In genomic region chr12:26153421-26154154, GRCh38 we compare ENCODE assay signal across 9 cellular contexts. TPM values are rescaled to one million over a fixed set of nuclear protein-coding genes. Genes with fewer than 3 reads are reported as not detected.
A peak's percentile ranks its signal among the peaks of the same experiment; 100 is the strongest.
DNase-seq lines count a peak whose midpoint lies in the region; ATAC-seq and TF ChIP-seq lines count a peak whose summit lies in the region.
"Had no signal": no experiment of that assay in that cellular context is flagged by ENCODE, and none has a peak within 500 bp of the region (broad histone marks: within the 10 kb centered on the region; RNA-seq: fewer than 3 reads in every experiment).

No MANE protein-coding gene starts in this region.

- no peaks in the 10 kb centered on the region for H3K27me3 ChIP-seq in ovary
- H3K27me3 ChIP-seq in esophagus squamous epithelium, result no peaks in the 10 kb centered on the region

- WGBS in ovary, 3 donors, result 34 to 35% (median 34%) methylated on average over 5 of the region's 5 CpGs
- 41 to 63% methylated on average over 5 of the region's 5 CpGs for WGBS in esophagus squamous epithelium, 2 donors

- TF ChIP-seq POLR2A in ovary (IDR thresholded peaks at IDR 0.05), result no peak
- no peak for TF ChIP-seq POLR2A in esophagus squamous epithelium (IDR thresholded peaks at IDR 0.05)

- DNase-seq in EL (peak; percentile 96), RWPE1 (ENCODE audit: low spot score) (peak; percentile 82), fibroblast of mammary gland (ENCODE audit: low read depth) (peak; percentile 96), ovary (peak in 3 of 5 donors; percentile 26 to 63 (median 54)), sciatic nerve (ENCODE audit: low spot score) (no peak), esophagus squamous epithelium (lab: John Stamatoyannopoulos, UW) (no peak)
- DNase-seq: NCI-H1694 treated with DMSO at 0.1 percent for 48 hours had no signal

- H3K27ac ChIP-seq in RWPE1 (no peak overlapping the region), ovary (no peak overlapping the region), esophagus squamous epithelium (no peak overlapping the region)

- ATAC-seq in GM18907 (IDR thresholded peaks at IDR 0.05; ENCODE audit: unreplicated experiment) (no peak), GM18517 (IDR thresholded peaks at IDR 0.05; ENCODE audit: unreplicated experiment) (no peak), sciatic nerve (no peak)

- TF ChIP-seq EP300 in ovary (IDR thresholded peaks at IDR 0.05), result no peak

- H3K9me3 ChIP-seq in ovary (no peaks in the 10 kb centered on the region), esophagus squamous epithelium (no peaks in the 10 kb centered on the region)

- no peak overlapping the region for H3K4me3 ChIP-seq in fibroblast of mammary gland (ENCODE audit: control insufficient read depth, low read depth, low read length)
- no peak overlapping the region for H3K4me3 ChIP-seq in ovary
- no peak overlapping the region for H3K4me3 ChIP-seq in esophagus squamous epithelium

- POLR2A ChIA-PET in RWPE1 (lab: Yijun Ruan, JAX; ENCODE audit: low non-redundant PET), result no interaction called here

- TF ChIP-seq CTCF in RWPE1 (conservative IDR thresholded peaks at IDR 0.05; ENCODE audit: low read depth) (no peak), fibroblast of mammary gland (conservative IDR thresholded peaks at IDR 0.05; ENCODE audit: control insufficient read depth, insufficient read depth, low read depth, low read length) (peak; percentile 28), ovary (IDR thresholded peaks at IDR 0.05) (no peak), esophagus squamous epithelium (IDR thresholded peaks at IDR 0.05) (no peak)

- no peaks in the 10 kb centered on the region for H3K36me3 ChIP-seq in ovary
- no peaks in the 10 kb centered on the region for H3K36me3 ChIP-seq in esophagus squamous epithelium

- CTCF ChIA-PET in RWPE1 (lab: Yijun Ruan, JAX), result interaction anchor here (0.6 to 1.0 kb wide), 4 partner anchors 34 to 52 kb away, joined by 3 to 4 read pairs (median 3); no protein-coding TSS in a partner anchor

- intact Hi-C loops in ovary (cut with DNase I), result no loop called here
- intact Hi-C loops in sciatic nerve (cut with DNase I), result no loop called here
- intact Hi-C loops in esophagus squamous epithelium (cut with DNase I), result no loop called here

- H3K4me1 ChIP-seq in ovary (ENCODE audit: insufficient read depth) (peaks cover 7% of the 10 kb centered on the region), esophagus squamous epithelium (peaks cover 0 to 12% (median 6%) of the 10 kb centered on the region in 3 donors)

RNA-seq across cellular contexts. Expression of gene BHLHE41, which starts 28.8 kb away (rescaled TPM):
- total RNA-seq in ovary (10 to 100 TPM in 6 of 7 donors, 1 to 10 TPM in 1; 6.6 to 42.8 (median 31.8) TPM), sciatic nerve (64.4 TPM), esophagus squamous epithelium (10 to 100 TPM in 1 of 4 donors, 1 to 10 TPM in 2, under 1 TPM in 1; 0.48 to 14.3 (median 1.7) TPM)
- 10 to 100 TPM in 1 of 2 donors, 1 to 10 TPM in 1; 4.2 to 25.9 TPM for polyA plus RNA-seq in ovary

RNA-seq across cellular contexts. Expression of gene SSPN, which starts 41.8 kb away (rescaled TPM):
- total RNA-seq in ovary (10 to 100 TPM; 21.2 to 68.0 (median 44.2) TPM), sciatic nerve (119 TPM), esophagus squamous epithelium (10 to 100 TPM in 1 of 4 donors, 1 to 10 TPM in 2, under 1 TPM in 1; 0.99 to 11.3 (median 3.1) TPM)
- 10 to 100 TPM; 17.0 to 32.8 TPM for polyA plus RNA-seq in ovary

Comparison
In these comparisons a context has a peak if more than half of its experiments do, and no peak if none do; other contexts are left out.
1. DNase-seq: peak in EL (single experiment), RWPE1 (single experiment), fibroblast of mammary gland (single experiment) and ovary (3 of 5); none in sciatic nerve (single experiment) and esophagus squamous epithelium (single experiment).